27 cellular contexts compared by ENCODE assay signal in genomic region chr1:167186198-167186750, GRCh38. TPM values are rescaled to one million over a fixed set of nuclear protein-coding genes. Genes with fewer than 3 reads are reported as not detected.
DNase-seq lines count a peak whose midpoint lies in the region; ATAC-seq and TF ChIP-seq lines count a peak whose summit lies in the region.
"Had no signal": no experiment of that assay in that cellular context is flagged by ENCODE, and none has a peak within 500 bp of the region (broad histone marks: within the 10 kb centered on the region; RNA-seq: fewer than 3 reads in every experiment).

No MANE protein-coding gene starts in this region.

- H3K27me3 ChIP-seq in adrenal gland = no peaks in the 10 kb centered on the region
- H3K27me3 ChIP-seq in neural progenitor cell = no peaks in the 10 kb centered on the region
- no peaks in the 10 kb centered on the region for H3K27me3 ChIP-seq in Caco-2 (replicated peaks; ENCODE audit: control insufficient read depth, insufficient read depth, low read length)
- H3K27me3 ChIP-seq: BLaER1, heart right ventricle, Peyer's patch had no signal

- no TSS peak for BruUV-seq in Caco-2 (replicated peaks; lab: Mats Ljungman, UMichigan)

- H4K20me1 ChIP-seq in neural progenitor cell (ENCODE audit: low read depth) = no peaks in the 10 kb centered on the region
- H4K20me1 ChIP-seq: BLaER1 had no signal

- H3K4me3 ChIP-seq in adrenal gland = no peak overlapping the region
- no peak overlapping the region for H3K4me3 ChIP-seq in neural progenitor cell
- no peak overlapping the region for H3K4me3 ChIP-seq in Caco-2 (ENCODE audit: low read depth, low read length)
- H3K4me3 ChIP-seq: BLaER1, heart right ventricle, lung, Peyer's patch had no signal

- H3K9me3 Mint-ChIP-seq in neural progenitor cell = peaks cover 8% of the 10 kb centered on the region
- no peaks in the 10 kb centered on the region for H3K9me3 Mint-ChIP-seq in Caco-2 (ENCODE audit: unreplicated experiment)
- H3K9me3 Mint-ChIP-seq: activated CD4-positive, alpha-beta memory T cell treated with anti-CD3 and anti-CD28 coated beads for 36 hours; dendritic cell treated with granulocyte-macrophage colony-stimulating factor and Interleukin-4, amounts not matched to agents 40 ng/mL and 50 ng/mL, for 4 days had no signal

- H3K4me1 Mint-ChIP-seq in neural progenitor cell (no peaks in the 10 kb centered on the region), Caco-2 (ENCODE audit: low read depth, unreplicated experiment) (no peaks in the 10 kb centered on the region)
- H3K4me1 Mint-ChIP-seq: nephron had no signal

- ATAC-seq in HG02981 (IDR thresholded peaks at IDR 0.05; ENCODE audit: unreplicated experiment) = no peak
- ATAC-seq: heart right ventricle, HepG2 had no signal

- no peak for TF ChIP-seq POLR2A in adrenal gland (IDR thresholded peaks at IDR 0.05)

- H3K27me3 Mint-ChIP-seq in neural progenitor cell (ENCODE audit: insufficient read depth, low read depth) = peaks cover 2% of the 10 kb centered on the region
- no peaks in the 10 kb centered on the region for H3K27me3 Mint-ChIP-seq in Caco-2 (ENCODE audit: insufficient read depth, unreplicated experiment)
- H3K27me3 Mint-ChIP-seq: dendritic cell treated with granulocyte-macrophage colony-stimulating factor and Interleukin-4, amounts not matched to agents 40 ng/mL and 50 ng/mL, for 4 days had no signal

- no peaks in the 10 kb centered on the region for H3F3A ChIP-seq in neural progenitor cell (ENCODE audit: low read depth)

- H3K4me3 Mint-ChIP-seq in neural progenitor cell = no peak overlapping the region
- no peak overlapping the region for H3K4me3 Mint-ChIP-seq in Caco-2 (ENCODE audit: unreplicated experiment)
- H3K4me3 Mint-ChIP-seq: activated CD4-positive, alpha-beta memory T cell treated with anti-CD3 and anti-CD28 coated beads for 36 hours; dendritic cell treated with granulocyte-macrophage colony-stimulating factor and Interleukin-4, amounts not matched to agents 40 ng/mL and 50 ng/mL, for 4 days; nephron had no signal

- POLR2A ChIA-PET in Caco-2 (lab: Charles Lee) = no interaction called here

- no peak overlapping the region for H3K4me2 ChIP-seq in neural progenitor cell
- H3K4me2 ChIP-seq: BLaER1 had no signal

- H3K27ac ChIP-seq in C4-2B (peak overlapping the region; percentile 47; the same call in 1 of the 2 replicates), adrenal gland (no peak overlapping the region), neural progenitor cell (no peak overlapping the region)
- H3K27ac ChIP-seq: BLaER1, heart right ventricle, Peyer's patch had no signal

- H3K9ac ChIP-seq in neural progenitor cell = no peak overlapping the region
- H3K9ac ChIP-seq: BLaER1 had no signal

- H3K36me3 Mint-ChIP-seq in neural progenitor cell (peaks cover 7% of the 10 kb centered on the region), Caco-2 (ENCODE audit: insufficient read depth, unreplicated experiment) (no peaks in the 10 kb centered on the region)
- H3K36me3 Mint-ChIP-seq: activated CD4-positive, alpha-beta memory T cell treated with anti-CD3 and anti-CD28 coated beads for 36 hours had no signal

- intact Hi-C loops in adrenal gland (cut with DNase I) (no loop called here), Caco-2 (cut with micrococcal nuclease; ENCODE audit: unreplicated experiment) (no loop called here)

- CTCF ChIA-PET in Caco-2 (lab: Charles Lee) = no interaction called here

- 28 to 51% (median 38%) methylated on average over 4 of the region's 4 CpGs for WGBS in adrenal gland, 4 donors

- H3K4me1 ChIP-seq in adrenal gland (replicated peaks in 1 of 2) (peaks cover 0 to 5% of the 10 kb centered on the region in 2 donors), neural progenitor cell (no peaks in the 10 kb centered on the region), Caco-2 (no peaks in the 10 kb centered on the region)
- H3K4me1 ChIP-seq: Peyer's patch had no signal

- H3K9me3 ChIP-seq in adrenal gland (replicated peaks in 1 of 3) (no peaks in the 10 kb centered on the region), neural progenitor cell (ENCODE audit: low read depth) (no peaks in the 10 kb centered on the region), Caco-2 (no peaks in the 10 kb centered on the region)
- H3K9me3 ChIP-seq: heart right ventricle, Peyer's patch had no signal

- no peaks in the 10 kb centered on the region for H3K79me2 ChIP-seq in neural progenitor cell (ENCODE audit: low read depth)

- H3K27ac Mint-ChIP-seq in neural progenitor cell (peak overlapping the region; percentile 40), Caco-2 (ENCODE audit: unreplicated experiment) (no peak overlapping the region)
- H3K27ac Mint-ChIP-seq: activated CD4-positive, alpha-beta memory T cell treated with anti-CD3 and anti-CD28 coated beads for 36 hours; dendritic cell treated with granulocyte-macrophage colony-stimulating factor and Interleukin-4, amounts not matched to agents 40 ng/mL and 50 ng/mL, for 4 days; nephron had no signal

- H2AFZ ChIP-seq in neural progenitor cell (replicated peaks) = no peak overlapping the region

- DNase-seq in NCI-H1694 (lab: John Stamatoyannopoulos, UW) (peak; percentile 66), adrenal gland (peak in 6 of 7 donors; percentile 21 to 75 (median 40)), neural progenitor cell (ENCODE audit: low spot score) (no peak), Caco-2 (no peak)
- DNase-seq in stimulated activated CD4-positive, alpha-beta T cell treated with anti-CD3 and anti-CD28 coated beads, Interleukin-15, amount 100 ng/mL, for 24 hours = no peak
- DNase-seq: activated CD4-positive, alpha-beta memory T cell treated with anti-CD3 and anti-CD28 coated beads for 36 hours; activated CD4-positive, alpha-beta T cell treated with anti-CD3 and anti-CD28 coated beads for 1 hour; activated CD8-positive, alpha-beta memory T cell treated with anti-CD3 and anti-CD28 coated beads, Interleukin-2, amount 50 U/mL, for 4 hours; activated naive CD4-positive, alpha-beta T cell treated with Interleukin-2 at 50 U/mL for 16 hours; central memory CD4-positive, alpha-beta T cell; DND-41; HCEC 1CT; heart right ventricle; Karpas-422; NCI-H1436 treated with DMSO at 0.1 percent for 48 hours; NCI-H526 treated with DMSO at 0.1 percent for 48 hours; Peyer's patch; SHP77; stimulated activated naive CD4-positive, alpha-beta T cell; T-helper 2 cell had no signal

- no peak for TF ChIP-seq CTCF in C4-2B (conservative IDR thresholded peaks at IDR 0.05)
- TF ChIP-seq CTCF in adrenal gland (IDR thresholded peaks at IDR 0.05) = no peak
- TF ChIP-seq CTCF in neural progenitor cell (IDR thresholded peaks at IDR 0.05) = no peak
- no peak for TF ChIP-seq CTCF in Caco-2 (IDR thresholded peaks at IDR 0.05; ENCODE audit: insufficient read depth in 1 of 2, low read depth in 1 of 2, low read length in 1 of 2, severe bottlenecking in 1 of 2, unreplicated experiment in 1 of 2)

- H3K36me3 ChIP-seq in adrenal gland (replicated peaks in 1 of 2) (no peaks in the 10 kb centered on the region), neural progenitor cell (no peaks in the 10 kb centered on the region), Caco-2 (ENCODE audit: control insufficient read depth, insufficient read depth, low read length) (no peaks in the 10 kb centered on the region)
- H3K36me3 ChIP-seq: BLaER1, heart right ventricle, Peyer's patch had no signal

RNA-seq across cellular contexts. Expression of gene POU2F1, which starts 34.4 kb away (rescaled TPM):
- total RNA-seq in adrenal gland (10 to 100 TPM in 7 of 8 donors, 1 to 10 TPM in 1; 6.9 to 52.5 (median 15.0) TPM), neural progenitor cell (ENCODE audit: low replicate concordance) (48.1 and 68.0 TPM in 2 replicates), Caco-2 (2022) (28.3 and 29.6 TPM in 2 replicates)
- 1 to 10 TPM; 3.2 to 4.9 (median 3.7) TPM for polyA plus RNA-seq in adrenal gland

Comparison
In these comparisons a context has a peak if more than half of its experiments do, and no peak if none do; other contexts are left out.
1. DNase-seq: peak in NCI-H1694 (single experiment) and adrenal gland (6 of 7); none in neural progenitor cell (single experiment), stimulated activated CD4-positive, alpha-beta T cell treated with anti-CD3 and anti-CD28 coated beads, Interleukin-15, amount 100 ng/mL, for 24 hours (single experiment) and Caco-2 (0 of 2).